Comparison of ENCODE assay signal across 9 cellular contexts in the genomic region with DNA sequence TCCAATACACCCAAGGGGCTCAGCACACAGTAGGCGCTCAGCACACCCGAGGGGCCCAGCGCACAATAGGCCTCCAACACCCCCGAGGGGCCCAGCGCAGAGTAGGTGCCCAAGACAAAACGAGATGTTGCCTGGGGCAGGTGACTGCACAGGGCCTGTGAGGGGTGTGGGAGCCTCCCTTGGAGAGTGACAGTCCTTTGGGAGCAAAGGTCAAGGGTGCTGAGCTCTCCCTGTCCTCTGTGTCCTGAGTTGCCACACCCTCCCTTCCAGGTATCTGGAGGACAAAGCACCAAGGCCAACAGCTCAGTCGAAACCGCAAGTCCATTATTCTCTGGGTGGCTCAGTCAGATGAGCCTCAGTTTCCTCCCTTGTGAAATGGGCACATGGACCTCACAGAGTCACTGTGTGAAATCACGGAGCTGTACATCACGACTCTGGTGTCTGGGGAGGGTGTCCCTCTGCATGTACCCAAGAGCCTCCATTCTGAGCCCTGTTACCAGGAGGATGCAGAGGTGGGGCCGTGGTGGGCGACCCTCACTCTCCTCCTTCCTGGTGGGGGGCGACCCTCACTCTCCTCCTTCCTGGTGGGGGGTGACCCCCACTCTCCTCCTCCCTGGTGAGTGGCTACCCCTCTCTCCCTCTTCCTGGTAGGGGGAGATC.
DNase-seq lines count a peak whose midpoint lies in the region; ATAC-seq and TF ChIP-seq lines count a peak whose summit lies in the region.
"Had no signal": no experiment of that assay in that cellular context is flagged by ENCODE, and none has a peak within 500 bp of the region (broad histone marks: within the 10 kb centered on the region; RNA-seq: fewer than 3 reads in every experiment).

No MANE protein-coding gene starts in this region.

- H3K79me2 ChIP-seq in SK-N-SH (ENCODE audit: insufficient read depth) = no peaks in the 10 kb centered on the region

- TF ChIP-seq CTCF in A673 (conservative IDR thresholded peaks at IDR 0.05; ENCODE audit: low read depth, low read length) = no peak
- TF ChIP-seq CTCF in SK-N-SH (IDR thresholded peaks at IDR 0.05) = no peak
- TF ChIP-seq CTCF in left lung (IDR thresholded peaks at IDR 0.05) = no peak
- no peak for TF ChIP-seq CTCF in GM20000 (IDR thresholded peaks at IDR 0.05; ENCODE audit: extremely low read depth, missing control alignments)

- no peaks in the 10 kb centered on the region for H3K27me3 ChIP-seq in A673 (replicated peaks; ENCODE audit: insufficient read depth, low read depth, low read length, poor library complexity)
- no peaks in the 10 kb centered on the region for H3K27me3 ChIP-seq in SK-N-SH (ENCODE audit: insufficient read depth)
- H3K27me3 ChIP-seq in left lung = peaks cover 0 to 23% of the 10 kb centered on the region in 2 donors

- H3F3A ChIP-seq in SK-N-SH (replicated peaks; ENCODE audit: insufficient read depth) = no peaks in the 10 kb centered on the region

- H3K36me3 ChIP-seq in A673 (ENCODE audit: insufficient read depth, low read length, poor library complexity, severe bottlenecking) = no peaks in the 10 kb centered on the region
- no peaks in the 10 kb centered on the region for H3K36me3 ChIP-seq in SK-N-SH (replicated peaks in 1 of 2; ENCODE audit: control insufficient read depth in 1 of 2, insufficient read depth in 2 of 2, low read length in 1 of 2)
- no peaks in the 10 kb centered on the region for H3K36me3 ChIP-seq in left lung

- no peaks in the 10 kb centered on the region for H3K9me2 ChIP-seq in SK-N-SH

- intact Hi-C loops in A673 (cut with micrococcal nuclease; ENCODE audit: unreplicated experiment) = no loop called here
- intact Hi-C loops in left lung (cut with DNase I) = no loop called here

- H3K4me1 ChIP-seq in A673 (ENCODE audit: insufficient read depth, low read length, poor library complexity, severe bottlenecking) = peaks cover 10% of the 10 kb centered on the region
- peaks cover under 1 to 5% of the 10 kb centered on the region in 2 experiments; a peak in 2 of 4 replicates for H3K4me1 ChIP-seq in SK-N-SH (ENCODE audit: control insufficient read depth in 1 of 2, insufficient read depth in 2 of 2, low read depth in 1 of 2, low read length in 1 of 2)
- H3K4me1 ChIP-seq in left lung = no peaks in the 10 kb centered on the region

- no peak for TF ChIP-seq EP300 in SK-N-SH (IDR thresholded peaks at IDR 0.05; ENCODE audit: borderline replicate concordance in 1 of 2, low read depth in 1 of 2, low read length in 1 of 2)

- H3K27ac ChIP-seq in A673 (ENCODE audit: low read depth, low read length, poor library complexity, severe bottlenecking) (no peak overlapping the region), SK-N-SH (ENCODE audit: low read depth in 2 of 2, low read length in 1 of 2) (no peak overlapping the region), left lung (no peak overlapping the region)

- WGBS in SK-N-SH (ENCODE audit: low lambda C conversion rate) = 93% methylated on average over 6 of the region's 13 CpGs

- TF ChIP-seq RAD21 in SK-N-SH (IDR thresholded peaks at IDR 0.05; ENCODE audit: low read length) = no peak

- DNase-seq in A673 (ENCODE audit: low spot score) = peak; percentile 38
- DNase-seq in ELR (ENCODE audit: low read depth) = peak; percentile 20
- peak; percentile 73 for DNase-seq in SK-N-SH
- DNase-seq in left lung = peak; percentile 24 to 61
- DNase-seq in GM20000 (ENCODE audit: low spot score) = no peak
- no peak for DNase-seq in D341Med (ENCODE audit: low spot score)
- DNase-seq in AG20443 (ENCODE audit: low spot score) = no peak
- DNase-seq: HFFc6 had no signal

- no peak overlapping the region for H3K9ac ChIP-seq in SK-N-SH

- BruUV-seq in A673 (replicated peaks; lab: Mats Ljungman, UMichigan) = no TSS peak

- no peaks in the 10 kb centered on the region for H3K9me3 ChIP-seq in A673 (ENCODE audit: low read depth, low read length, poor library complexity, severe bottlenecking)
- H3K9me3 ChIP-seq in SK-N-SH = no peaks in the 10 kb centered on the region
- H3K9me3 ChIP-seq in left lung = no peaks in the 10 kb centered on the region

- POLR2A ChIA-PET in A673 (lab: Charles Lee; ENCODE audit: low non-redundant PET) = no interaction called here
- POLR2A ChIA-PET in SK-N-SH (lab: Yijun Ruan, JAX) = no interaction called here

- no peak overlapping the region for H3K4me2 ChIP-seq in SK-N-SH

- H3K4me3 ChIP-seq in A673 (ENCODE audit: low read depth, low read length, poor library complexity, severe bottlenecking) = no peak overlapping the region
- no peak overlapping the region for H3K4me3 ChIP-seq in SK-N-SH (ENCODE audit: low read depth in 2 of 2, low read length in 1 of 2)
- no peak overlapping the region for H3K4me3 ChIP-seq in left lung

- ATAC-seq in left lung = no peak
- no peak for ATAC-seq in HG02852 (IDR thresholded peaks at IDR 0.05; ENCODE audit: unreplicated experiment)

- H4K20me1 ChIP-seq in SK-N-SH (ENCODE audit: insufficient read depth) = no peaks in the 10 kb centered on the region

- CTCF ChIA-PET in A673 (lab: Charles Lee) (no interaction called here), SK-N-SH (lab: Yijun Ruan, JAX) (no interaction called here)

- H2AFZ ChIP-seq in SK-N-SH (ENCODE audit: low read depth) = no peak overlapping the region

TF ChIP-seq in SK-N-SH, 30 proteins besides CTCF, POLR2A, EP300 and RAD21:
- TF ChIP-seq JUND (IDR thresholded peaks at IDR 0.05) (no peak), GABPA (IDR thresholded peaks at IDR 0.05; ENCODE audit: low read depth) (no peak), MXI1 (IDR thresholded peaks at IDR 0.05; ENCODE audit: low read depth, low read length) (no peak)
- TF ChIP-seq, protein P1, sequence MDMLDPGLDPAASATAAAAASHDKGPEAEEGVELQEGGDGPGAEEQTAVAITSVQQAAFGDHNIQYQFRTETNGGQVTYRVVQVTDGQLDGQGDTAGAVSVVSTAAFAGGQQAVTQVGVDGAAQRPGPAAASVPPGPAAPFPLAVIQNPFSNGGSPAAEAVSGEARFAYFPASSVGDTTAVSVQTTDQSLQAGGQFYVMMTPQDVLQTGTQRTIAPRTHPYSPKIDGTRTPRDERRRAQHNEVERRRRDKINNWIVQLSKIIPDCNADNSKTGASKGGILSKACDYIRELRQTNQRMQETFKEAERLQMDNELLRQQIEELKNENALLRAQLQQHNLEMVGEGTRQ (IDR thresholded peaks at IDR 0.05; ENCODE audit: borderline replicate concordance, low read depth, low read length) = no peak
TF ChIP-seq in SK-N-SH: peak in this region for 0.

Comparison
In these comparisons a context has a peak if more than half of its experiments do, and no peak if none do; other contexts are left out.
1. DNase-seq: peak in A673 (single experiment), ELR (single experiment), SK-N-SH (single experiment) and left lung (2 of 2); none in GM20000 (single experiment), D341Med (single experiment) and AG20443 (single experiment).